ENCODE assay signal across 1 cellular context in genomic region chr7:30505174-30505697, GRCh38.
TF ChIP-seq lines count a peak whose summit lies in the region.

No MANE protein-coding gene starts in this region.

TF ChIP-seq in HepG2, 621 proteins besides CTCF, POLR2A, EP300 and RAD21 (continues in another document):
- TF ChIP-seq HOXA7 (CRISPR knock-in tag; IDR thresholded peaks at IDR 0.05) (no peak), ZNF121 (CRISPR knock-in tag; IDR thresholded peaks at IDR 0.05) (peak; percentile 99), ZNF639 (CRISPR knock-in tag; conservative IDR thresholded peaks at IDR 0.05) (0 out of 2 replicates have a peak, but pooled peaks have one; percentile 12), KAT8 (CRISPR knock-in tag; IDR thresholded peaks at IDR 0.05) (peak; percentile 74; the same call in 1 of the 2 replicates), FIP1L1 (IDR thresholded peaks at IDR 0.05; ENCODE audit: borderline replicate concordance, insufficient read depth, low read depth, low read length) (no peak), ZNF510 (CRISPR knock-in tag; IDR thresholded peaks at IDR 0.05; ENCODE audit: low read depth) (peak; percentile 57; the same call in 1 of the 2 replicates), SNAI1 (CRISPR knock-in tag; IDR thresholded peaks at IDR 0.05; ENCODE audit: borderline replicate concordance) (0 out of 2 replicates have a peak, but pooled peaks have one; percentile 30), JARID2 (CRISPR knock-in tag; IDR thresholded peaks at IDR 0.05; ENCODE audit: insufficient replicate concordance) (no peak), SRF (IDR thresholded peaks at IDR 0.05; ENCODE audit: low read depth, low read length) (no peak), ZNF362 (CRISPR knock-in tag; IDR thresholded peaks at IDR 0.05; ENCODE audit: borderline replicate concordance) (no peak), NR0B2 (CRISPR knock-in tag; IDR thresholded peaks at IDR 0.05) (0 out of 2 replicates have a peak, but pooled peaks have one; percentile 40), HNF1A (IDR thresholded peaks at IDR 0.05; ENCODE audit: low read depth) (no peak), HNF1A (CRISPR knock-in tag; IDR thresholded peaks at IDR 0.05; ENCODE audit: borderline replicate concordance) (0 out of 2 replicates have a peak, but pooled peaks have one; percentile 1), CAMTA2 (CRISPR knock-in tag; IDR thresholded peaks at IDR 0.05; ENCODE audit: borderline replicate concordance) (0 out of 2 replicates have a peak, but pooled peaks have one; percentile 27), MEIS2 (CRISPR knock-in tag; IDR thresholded peaks at IDR 0.05) (0 out of 2 replicates have a peak, but pooled peaks have one; percentile 24), ZBTB42 (CRISPR knock-in tag; IDR thresholded peaks at IDR 0.05) (no peak), ZNF740 (CRISPR knock-in tag; IDR thresholded peaks at IDR 0.05) (0 out of 2 replicates have a peak, but pooled peaks have one; percentile 19), ZNF460 (CRISPR knock-in tag; IDR thresholded peaks at IDR 0.05; ENCODE audit: borderline replicate concordance) (no peak), PHF21A (CRISPR knock-in tag; IDR thresholded peaks at IDR 0.05) (peak; percentile 52; the same call in 1 of the 2 replicates), AKAP8 (CRISPR knock-in tag; IDR thresholded peaks at IDR 0.05) (0 out of 2 replicates have a peak, but pooled peaks have one; percentile 64), ELF4 (CRISPR knock-in tag; IDR thresholded peaks at IDR 0.05; ENCODE audit: borderline replicate concordance) (0 out of 2 replicates have a peak, but pooled peaks have one; percentile 10), SP140L (CRISPR knock-in tag; IDR thresholded peaks at IDR 0.05; ENCODE audit: borderline replicate concordance) (no peak), NFYB (CRISPR knock-in tag; IDR thresholded peaks at IDR 0.05) (no peak), ZNF280D (CRISPR knock-in tag; IDR thresholded peaks at IDR 0.05) (no peak; the same call in 1 of the 2 replicates), SAFB2 (CRISPR knock-in tag; IDR thresholded peaks at IDR 0.05; ENCODE audit: borderline replicate concordance, low read depth) (peak; percentile 1; the same call in 1 of the 2 replicates), ATF6 (CRISPR knock-in tag; conservative IDR thresholded peaks at IDR 0.05) (0 out of 2 replicates have a peak, but pooled peaks have one; percentile 56), TRIM22 (IDR thresholded peaks at IDR 0.05) (no peak), IRF9 (CRISPR knock-in tag; IDR thresholded peaks at IDR 0.05; ENCODE audit: borderline replicate concordance) (0 out of 2 replicates have a peak, but pooled peaks have one; percentile 7), TOE1 (CRISPR knock-in tag; IDR thresholded peaks at IDR 0.05) (0 out of 2 replicates have a peak, but pooled peaks have one; percentile 55), ZNF687 (CRISPR knock-in tag; IDR thresholded peaks at IDR 0.05) (peak; percentile 31; the same call in 1 of the 2 replicates), KDM5B (CRISPR knock-in tag; IDR thresholded peaks at IDR 0.05; ENCODE audit: borderline replicate concordance) (0 out of 2 replicates have a peak, but pooled peaks have one; percentile 14), POGZ (CRISPR knock-in tag; IDR thresholded peaks at IDR 0.05) (peak; percentile 11), SMAD3 (CRISPR knock-in tag; IDR thresholded peaks at IDR 0.05) (no peak), ZNF775 (CRISPR knock-in tag; IDR thresholded peaks at IDR 0.05; ENCODE audit: borderline replicate concordance) (no peak), ZNF232 (CRISPR knock-in tag; IDR thresholded peaks at IDR 0.05; ENCODE audit: borderline replicate concordance) (0 out of 2 replicates have a peak, but pooled peaks have one; percentile 49), SP2 (CRISPR knock-in tag; IDR thresholded peaks at IDR 0.05) (no peak)
